1 cellular context compared by ENCODE assay signal in the genomic region with DNA sequence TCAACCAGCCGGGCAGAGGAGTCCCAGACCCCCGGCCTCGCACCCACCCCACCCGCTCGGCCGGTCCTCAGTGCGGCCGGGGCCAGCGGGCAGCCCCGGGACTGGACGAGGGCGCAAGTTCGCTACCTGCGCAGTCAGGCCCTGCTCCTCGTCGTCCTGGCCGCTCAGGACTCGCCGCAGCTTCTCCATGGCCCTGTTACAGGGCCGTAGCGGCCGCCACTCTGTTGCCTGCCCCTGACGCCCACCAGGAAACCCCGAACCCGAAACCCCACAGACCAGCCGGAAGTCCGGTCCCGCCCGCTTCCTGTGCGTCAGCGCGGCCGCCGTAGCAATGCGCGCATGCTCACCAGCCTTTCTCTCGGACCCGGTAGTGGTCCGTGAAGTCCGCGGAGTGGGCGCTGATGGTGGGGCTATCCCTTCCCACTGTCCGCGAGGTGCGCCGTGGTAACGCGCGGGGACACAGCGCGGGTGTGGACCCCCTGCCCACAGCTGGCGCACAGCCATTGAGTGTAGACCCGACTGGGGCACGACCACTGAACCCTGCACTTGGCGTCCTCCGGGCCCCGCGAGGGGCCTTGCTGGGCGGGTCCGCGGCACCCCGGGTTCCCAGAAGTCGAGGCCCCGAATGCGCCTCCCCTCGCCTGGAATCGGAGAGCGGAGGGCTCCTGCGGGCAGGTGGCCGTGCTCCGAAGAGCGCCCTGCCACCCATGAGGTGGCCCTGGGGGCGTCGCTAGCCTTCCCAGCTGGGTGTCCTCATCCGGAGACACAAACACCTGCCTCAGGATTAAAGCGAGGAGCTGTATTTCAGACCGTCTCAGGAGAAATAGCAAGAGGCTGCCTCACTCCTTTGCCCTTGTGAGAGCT.
TF ChIP-seq lines count a peak whose summit lies in the region.

A gene (minus strand): TSS at position 253 of the 864 bp plus-strand sequence. CDS start 64 bp downstream, at position 189.

TF ChIP-seq in GM23338, 12 proteins besides CTCF, POLR2A, EP300 and RAD21 (continued from another document):
- TF ChIP-seq, protein P1, sequence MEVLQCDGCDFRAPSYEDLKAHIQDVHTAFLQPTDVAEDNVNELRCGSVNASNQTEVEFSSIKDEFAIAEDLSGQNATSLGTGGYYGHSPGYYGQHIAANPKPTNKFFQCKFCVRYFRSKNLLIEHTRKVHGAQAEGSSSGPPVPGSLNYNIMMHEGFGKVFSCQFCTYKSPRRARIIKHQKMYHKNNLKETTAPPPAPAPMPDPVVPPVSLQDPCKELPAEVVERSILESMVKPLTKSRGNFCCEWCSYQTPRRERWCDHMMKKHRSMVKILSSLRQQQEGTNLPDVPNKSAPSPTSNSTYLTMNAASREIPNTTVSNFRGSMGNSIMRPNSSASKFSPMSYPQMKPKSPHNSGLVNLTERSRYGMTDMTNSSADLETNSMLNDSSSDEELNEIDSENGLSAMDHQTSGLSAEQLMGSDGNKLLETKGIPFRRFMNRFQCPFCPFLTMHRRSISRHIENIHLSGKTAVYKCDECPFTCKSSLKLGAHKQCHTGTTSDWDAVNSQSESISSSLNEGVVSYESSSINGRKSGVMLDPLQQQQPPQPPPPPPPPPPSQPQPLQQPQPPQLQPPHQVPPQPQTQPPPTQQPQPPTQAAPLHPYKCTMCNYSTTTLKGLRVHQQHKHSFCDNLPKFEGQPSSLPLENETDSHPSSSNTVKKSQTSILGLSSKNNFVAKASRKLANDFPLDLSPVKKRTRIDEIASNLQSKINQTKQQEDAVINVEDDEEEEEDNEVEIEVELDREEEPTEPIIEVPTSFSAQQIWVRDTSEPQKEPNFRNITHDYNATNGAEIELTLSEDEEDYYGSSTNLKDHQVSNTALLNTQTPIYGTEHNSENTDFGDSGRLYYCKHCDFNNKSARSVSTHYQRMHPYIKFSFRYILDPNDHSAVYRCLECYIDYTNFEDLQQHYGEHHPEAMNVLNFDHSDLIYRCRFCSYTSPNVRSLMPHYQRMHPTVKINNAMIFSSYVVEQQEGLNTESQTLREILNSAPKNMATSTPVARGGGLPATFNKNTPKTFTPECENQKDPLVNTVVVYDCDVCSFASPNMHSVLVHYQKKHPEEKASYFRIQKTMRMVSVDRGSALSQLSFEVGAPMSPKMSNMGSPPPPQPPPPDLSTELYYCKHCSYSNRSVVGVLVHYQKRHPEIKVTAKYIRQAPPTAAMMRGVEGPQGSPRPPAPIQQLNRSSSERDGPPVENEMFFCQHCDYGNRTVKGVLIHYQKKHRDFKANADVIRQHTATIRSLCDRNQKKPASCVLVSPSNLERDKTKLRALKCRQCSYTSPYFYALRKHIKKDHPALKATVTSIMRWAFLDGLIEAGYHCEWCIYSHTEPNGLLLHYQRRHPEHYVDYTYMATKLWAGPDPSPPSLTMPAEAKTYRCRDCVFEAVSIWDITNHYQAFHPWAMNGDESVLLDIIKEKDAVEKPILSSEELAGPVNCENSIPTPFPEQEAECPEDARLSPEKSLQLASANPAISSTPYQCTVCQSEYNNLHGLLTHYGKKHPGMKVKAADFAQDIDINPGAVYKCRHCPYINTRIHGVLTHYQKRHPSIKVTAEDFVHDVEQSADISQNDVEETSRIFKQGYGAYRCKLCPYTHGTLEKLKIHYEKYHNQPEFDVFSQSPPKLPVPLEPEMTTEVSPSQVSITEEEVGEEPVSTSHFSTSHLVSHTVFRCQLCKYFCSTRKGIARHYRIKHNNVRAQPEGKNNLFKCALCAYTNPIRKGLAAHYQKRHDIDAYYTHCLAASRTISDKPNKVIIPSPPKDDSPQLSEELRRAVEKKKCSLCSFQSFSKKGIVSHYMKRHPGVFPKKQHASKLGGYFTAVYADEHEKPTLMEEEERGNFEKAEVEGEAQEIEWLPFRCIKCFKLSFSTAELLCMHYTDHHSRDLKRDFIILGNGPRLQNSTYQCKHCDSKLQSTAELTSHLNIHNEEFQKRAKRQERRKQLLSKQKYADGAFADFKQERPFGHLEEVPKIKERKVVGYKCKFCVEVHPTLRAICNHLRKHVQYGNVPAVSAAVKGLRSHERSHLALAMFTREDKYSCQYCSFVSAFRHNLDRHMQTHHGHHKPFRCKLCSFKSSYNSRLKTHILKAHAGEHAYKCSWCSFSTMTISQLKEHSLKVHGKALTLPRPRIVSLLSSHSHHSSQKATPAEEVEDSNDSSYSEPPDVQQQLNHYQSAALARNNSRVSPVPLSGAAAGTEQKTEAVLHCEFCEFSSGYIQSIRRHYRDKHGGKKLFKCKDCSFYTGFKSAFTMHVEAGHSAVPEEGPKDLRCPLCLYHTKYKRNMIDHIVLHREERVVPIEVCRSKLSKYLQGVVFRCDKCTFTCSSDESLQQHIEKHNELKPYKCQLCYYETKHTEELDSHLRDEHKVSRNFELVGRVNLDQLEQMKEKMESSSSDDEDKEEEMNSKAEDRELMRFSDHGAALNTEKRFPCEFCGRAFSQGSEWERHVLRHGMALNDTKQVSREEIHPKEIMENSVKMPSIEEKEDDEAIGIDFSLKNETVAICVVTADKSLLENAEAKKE (CRISPR knock-in tag; IDR thresholded peaks at IDR 0.05) = no peak
- TF ChIP-seq ZNF114 (CRISPR knock-in tag; IDR thresholded peaks at IDR 0.05) (no peak), JUNB (IDR thresholded peaks at IDR 0.05; ENCODE audit: unreplicated experiment) (no peak), EZH2 (IDR thresholded peaks at IDR 0.05; ENCODE audit: low read depth, unreplicated experiment) (no peak), NANOG (IDR thresholded peaks at IDR 0.05; ENCODE audit: borderline replicate concordance) (no peak), STAT1 (IDR thresholded peaks at IDR 0.05; ENCODE audit: unreplicated experiment) (no peak), POLR2AphosphoS5 (IDR thresholded peaks at IDR 0.05; ENCODE audit: low read depth) (peak; percentile 94), EZH2phosphoT487 (IDR thresholded peaks at IDR 0.05; ENCODE audit: unreplicated experiment) (no peak), ZNF331 (CRISPR knock-in tag; IDR thresholded peaks at IDR 0.05; ENCODE audit: low read depth) (no peak)
- TF ChIP-seq, protein P2, sequence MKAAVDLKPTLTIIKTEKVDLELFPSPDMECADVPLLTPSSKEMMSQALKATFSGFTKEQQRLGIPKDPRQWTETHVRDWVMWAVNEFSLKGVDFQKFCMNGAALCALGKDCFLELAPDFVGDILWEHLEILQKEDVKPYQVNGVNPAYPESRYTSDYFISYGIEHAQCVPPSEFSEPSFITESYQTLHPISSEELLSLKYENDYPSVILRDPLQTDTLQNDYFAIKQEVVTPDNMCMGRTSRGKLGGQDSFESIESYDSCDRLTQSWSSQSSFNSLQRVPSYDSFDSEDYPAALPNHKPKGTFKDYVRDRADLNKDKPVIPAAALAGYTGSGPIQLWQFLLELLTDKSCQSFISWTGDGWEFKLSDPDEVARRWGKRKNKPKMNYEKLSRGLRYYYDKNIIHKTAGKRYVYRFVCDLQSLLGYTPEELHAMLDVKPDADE (IDR thresholded peaks at IDR 0.05) = no peak; the same call in 1 of the 2 replicates
